Comparison of ENCODE assay signal across 28 cellular contexts in genomic region chr16:7731121-7731520, GRCh38.
"Had no signal": no experiment of that assay in that cellular context is flagged by ENCODE, and none has a peak within 500 bp of the region (broad histone marks: within the 10 kb centered on the region; RNA-seq: fewer than 3 reads in every experiment).

No MANE protein-coding gene starts in this region.

- DNase-seq: activated CD4-positive, alpha-beta memory T cell treated with anti-CD3 and anti-CD28 coated beads, Interleukin-2, amount 10 ng/mL, durations not matched to agents 7 days and 5 days; activated CD4-positive, alpha-beta T cell treated with anti-CD3 and anti-CD28 coated beads for 36 hours; activated CD4-positive, alpha-beta T cell treated with anti-CD3 and anti-CD28 coated beads, Interleukin-2, amount 50 U/mL, for 1 hour; activated gamma-delta T cell; activated naive CD4-positive, alpha-beta T cell treated with anti-CD3 and anti-CD28 coated beads for 36 hours; activated T-cell treated with anti-CD3 and anti-CD28 coated beads for 4 hours; activated T-cell treated with anti-CD3 and anti-CD28 coated beads, Interleukin-2, amount 50 U/mL, for 48 hours; caudate nucleus; Kasumi-1; KBM-7; NCI-H1048; NCI-H146; NCI-H2029; NCI-H2107; NCI-H2171 treated with DMSO at 0.1 percent for 48 hours; NCI-H345; NCI-H510A; NCI-H526 treated with DMSO at 0.1 percent for 48 hours; NCI-H82; Peyer's patch; Right ventricle myocardium superior; SK-N-SH; T-helper 1 cell; WERI-Rb-1 had no signal

- H3K4me3 ChIP-seq: Peyer's patch, SJCRH30 had no signal

- H3K27me3 Mint-ChIP-seq: activated CD4-positive, alpha-beta memory T cell treated with anti-CD3 and anti-CD28 coated beads, Interleukin-2, amount 10 ng/mL, durations not matched to agents 7 days and 5 days; activated CD4-positive, alpha-beta T cell treated with anti-CD3 and anti-CD28 coated beads for 36 hours; activated T-helper 17 cell treated with anti-CD3 and anti-CD28 coated beads, Interleukin-2, amount 50 U/mL, for 72 hours had no signal

- H3K27me3 ChIP-seq: Peyer's patch, SJCRH30 had no signal

- H3K4me1 Mint-ChIP-seq: activated CD4-positive, alpha-beta memory T cell treated with anti-CD3 and anti-CD28 coated beads, Interleukin-2, amount 10 ng/mL, durations not matched to agents 7 days and 5 days; activated CD4-positive, alpha-beta T cell treated with anti-CD3 and anti-CD28 coated beads for 36 hours; activated T-helper 17 cell treated with anti-CD3 and anti-CD28 coated beads, Interleukin-2, amount 50 U/mL, for 72 hours had no signal

- H3K9me3 ChIP-seq: SJCRH30, SK-N-SH had no signal

- H3K4me1 ChIP-seq: Peyer's patch, SJCRH30 had no signal

- H3K36me3 Mint-ChIP-seq: activated naive CD8-positive, alpha-beta T cell had no signal

- ATAC-seq: activated CD4-positive, alpha-beta T cell treated with anti-CD3 and anti-CD28 coated beads for 36 hours; activated T-helper 17 cell treated with anti-CD3 and anti-CD28 coated beads, Interleukin-2, amount 50 U/mL, for 72 hours had no signal

- H3K36me3 ChIP-seq: Peyer's patch, SJCRH30, WERI-Rb-1 had no signal

- H3K27ac Mint-ChIP-seq: activated CD4-positive, alpha-beta memory T cell treated with anti-CD3 and anti-CD28 coated beads, Interleukin-2, amount 10 ng/mL, durations not matched to agents 7 days and 5 days; activated CD4-positive, alpha-beta T cell treated with anti-CD3 and anti-CD28 coated beads for 36 hours; activated naive CD4-positive, alpha-beta T cell treated with anti-CD3 and anti-CD28 coated beads for 36 hours; activated naive CD8-positive, alpha-beta T cell; activated T-helper 17 cell treated with anti-CD3 and anti-CD28 coated beads, Interleukin-2, amount 50 U/mL, for 72 hours had no signal

- H3K4me3 Mint-ChIP-seq: activated CD4-positive, alpha-beta memory T cell treated with anti-CD3 and anti-CD28 coated beads, Interleukin-2, amount 10 ng/mL, durations not matched to agents 7 days and 5 days; activated CD4-positive, alpha-beta T cell treated with anti-CD3 and anti-CD28 coated beads for 36 hours; activated naive CD4-positive, alpha-beta T cell treated with anti-CD3 and anti-CD28 coated beads for 36 hours; activated naive CD8-positive, alpha-beta T cell; activated T-helper 17 cell treated with anti-CD3 and anti-CD28 coated beads, Interleukin-2, amount 50 U/mL, for 72 hours had no signal

- H3K27ac ChIP-seq: Peyer's patch, RWPE1, SJCRH30, WERI-Rb-1 had no signal
